ENCODE assay signal across 1 cellular context in genomic region chr6:144468709-144469108, GRCh38.
TF ChIP-seq lines count a peak whose summit lies in the region.

No MANE protein-coding gene starts in this region.

TF ChIP-seq in K562, 482 proteins besides CTCF, POLR2A, EP300 and RAD21 (continued from another document):
- TF ChIP-seq ZNF639 (CRISPR knock-in tag; conservative IDR thresholded peaks at IDR 0.05 in 1 of 2, IDR thresholded peaks at IDR 0.05 in 1 of 2) (no peak), DPF2 (IDR thresholded peaks at IDR 0.05) (0 out of 2 replicates have a peak, but pooled peaks have one; percentile 20), IFI16 (CRISPR knock-in tag; IDR thresholded peaks at IDR 0.05) (no peak), ZNF79 (CRISPR knock-in tag; IDR thresholded peaks at IDR 0.05; ENCODE audit: low read depth) (no peak), MTA2 (IDR thresholded peaks at IDR 0.05; ENCODE audit: low read depth) (0 out of 2 replicates have a peak, but pooled peaks have one; percentile 17), E2F6 (IDR thresholded peaks at IDR 0.05; ENCODE audit: borderline replicate concordance in 1 of 2, extremely low read depth in 1 of 2, insufficient read depth in 1 of 2, insufficient read length in 1 of 2, low read depth in 1 of 2, low read length in 1 of 2, poor library complexity in 1 of 2, severe bottlenecking in 1 of 2) (peak in 1 of 2 experiments; percentile 44)
